ENCODE assay signal across 15 cellular contexts in genomic region chr12:117013726-117014125, GRCh38.
"Had no signal": no experiment of that assay in that cellular context is flagged by ENCODE, and none has a peak within 500 bp of the region (broad histone marks: within the 10 kb centered on the region; RNA-seq: fewer than 3 reads in every experiment).

No MANE protein-coding gene starts in this region.

- H3K4me3 ChIP-seq: dorsolateral prefrontal cortex, hepatocyte, right atrium auricular region, skin epidermis had no signal

- ATAC-seq: activated CD4-positive, alpha-beta T cell treated with anti-CD3 and anti-CD28 coated beads for 36 hours; activated CD8-positive, alpha-beta T cell treated with anti-CD3 and anti-CD28 coated beads for 36 hours; left ventricle myocardium superior; natural killer cell treated with Interleukin-12 subunit alpha and Interleukin-12 subunit beta and Interleukin-15 and Interleukin-18, amount 100 ng/mL, for 72 hours had no signal

- DNase-seq: activated CD4-positive, alpha-beta T cell treated with anti-CD3 and anti-CD28 coated beads for 36 hours; activated CD8-positive, alpha-beta memory T cell treated with anti-CD3 and anti-CD28 coated beads, Interleukin-2, amount 50 U/mL, for 4 hours; activated CD8-positive, alpha-beta T cell treated with anti-CD3 and anti-CD28 coated beads for 36 hours; activated gamma-delta T cell treated with Interleukin-2 at 50 U/mL for 16 hours; amygdala; cerebellar nuclear complex; dorsolateral prefrontal cortex; endodermal cell; kidney; left ventricle myocardium superior; T-helper 2 cell had no signal

- H3K27ac ChIP-seq: dorsolateral prefrontal cortex, hepatocyte, right atrium auricular region, skin epidermis had no signal

- H3K27me3 ChIP-seq: dorsolateral prefrontal cortex, hepatocyte, right atrium auricular region had no signal

- H3K4me1 ChIP-seq: right atrium auricular region had no signal
